In genomic region chr12:122834921-122835692, GRCh38 we compare ENCODE assay signal across 7 cellular contexts. TPM values are rescaled to one million over a fixed set of nuclear protein-coding genes. Genes with fewer than 3 reads are reported as not detected.
A peak's percentile ranks its signal among the peaks of the same experiment; 100 is the strongest.
DNase-seq lines count a peak whose midpoint lies in the region; ATAC-seq lines count a peak whose summit lies in the region.

Gene HIP1R (plus strand): TSS chr12:122835457. CDS start chr12:122835551, 94 bp downstream.

- POLR2A ChIA-PET in activated CD8-positive, alpha-beta T cell treated with anti-CD3 and anti-CD28 coated beads, Interleukin-2, amount 10 ng/mL, durations not matched to agents 7 days and 5 days (lab: Charles Lee): interaction anchor here (0.6 to 1.9 kb wide), 3 partner anchors 13 to 140 kb away, joined by 3 to 7 read pairs (median 3); partner anchors contain the start of gene OGFOD2

- peaks cover 11% of the 10 kb centered on the region for H3K27me3 Mint-ChIP-seq in activated CD8-positive, alpha-beta T cell treated with anti-CD3 and anti-CD28 coated beads, Interleukin-2, amount 10 ng/mL, durations not matched to agents 7 days and 5 days (ENCODE audit: low read depth)
- peaks cover 5 to 11% of the 10 kb centered on the region in 2 donors for H3K27me3 Mint-ChIP-seq in effector memory CD8-positive, alpha-beta T cell

- H3K27ac Mint-ChIP-seq in activated CD8-positive, alpha-beta T cell treated with anti-CD3 and anti-CD28 coated beads, Interleukin-2, amount 10 ng/mL, durations not matched to agents 7 days and 5 days: peak within 1 kb of the TSS; percentile 93
- H3K27ac Mint-ChIP-seq in effector memory CD8-positive, alpha-beta T cell: peak within 1 kb of the TSS; percentile 94 to 95

- H3K4me3 Mint-ChIP-seq in activated CD8-positive, alpha-beta T cell treated with anti-CD3 and anti-CD28 coated beads, Interleukin-2, amount 10 ng/mL, durations not matched to agents 7 days and 5 days: peak within 1 kb of the TSS; percentile 95
- peak within 1 kb of the TSS; percentile 94 to 95 for H3K4me3 Mint-ChIP-seq in effector memory CD8-positive, alpha-beta T cell

- peaks cover 3% of the 10 kb centered on the region for H3K36me3 Mint-ChIP-seq in activated CD8-positive, alpha-beta T cell treated with anti-CD3 and anti-CD28 coated beads, Interleukin-2, amount 10 ng/mL, durations not matched to agents 7 days and 5 days (ENCODE audit: low read depth)
- peaks cover 15% of the 10 kb centered on the region for H3K36me3 Mint-ChIP-seq in effector memory CD8-positive, alpha-beta T cell (ENCODE audit: insufficient read depth)

- DNase-seq in activated CD8-positive, alpha-beta T cell treated with anti-CD3 and anti-CD28 coated beads, Interleukin-2, amount 10 ng/mL, durations not matched to agents 7 days and 5 days: peak; percentile 63
- peak; percentile 27 to 43 (median 31) for DNase-seq in effector memory CD8-positive, alpha-beta T cell
- DNase-seq in midbrain (lab: John Stamatoyannopoulos, UW): peak; percentile 83
- peak; percentile 41 to 50 for DNase-seq in stimulated activated CD8-positive, alpha-beta memory T cell treated with anti-CD3 and anti-CD28 coated beads, Interleukin-2, amount 100 ng/mL, for 48 hours (ENCODE audit: low read depth in 2 of 2)
- DNase-seq in hepatic stellate cell (ENCODE audit: low spot score): no peak

- CTCF ChIA-PET in activated CD8-positive, alpha-beta T cell treated with anti-CD3 and anti-CD28 coated beads, Interleukin-2, amount 10 ng/mL, durations not matched to agents 7 days and 5 days (lab: Charles Lee): interaction anchor here (0.7 to 3.5 kb wide), 8 partner anchors 16 to 401 kb away, joined by 3 to 25 read pairs (median 4); no protein-coding TSS in a partner anchor

- peaks cover 32% of the 10 kb centered on the region for H3K4me1 Mint-ChIP-seq in activated CD8-positive, alpha-beta T cell treated with anti-CD3 and anti-CD28 coated beads, Interleukin-2, amount 10 ng/mL, durations not matched to agents 7 days and 5 days (ENCODE audit: low read depth)
- peaks cover 29 to 36% of the 10 kb centered on the region in 2 donors for H3K4me1 Mint-ChIP-seq in effector memory CD8-positive, alpha-beta T cell (ENCODE audit: low read depth in 2 of 2)

- peak; percentile 29 for ATAC-seq in GM18907 (IDR thresholded peaks at IDR 0.05; ENCODE audit: unreplicated experiment)
- ATAC-seq in activated CD8-positive, alpha-beta T cell treated with anti-CD3 and anti-CD28 coated beads, Interleukin-2, amount 10 ng/mL, durations not matched to agents 7 days and 5 days: peak; percentile 61
- peak; percentile 52 for ATAC-seq in effector memory CD8-positive, alpha-beta T cell (replicated peaks)

- no peaks in the 10 kb centered on the region for H3K9me3 Mint-ChIP-seq in activated CD8-positive, alpha-beta T cell treated with anti-CD3 and anti-CD28 coated beads, Interleukin-2, amount 10 ng/mL, durations not matched to agents 7 days and 5 days (ENCODE audit: insufficient read depth)
- H3K9me3 Mint-ChIP-seq in effector memory CD8-positive, alpha-beta T cell: no peaks in the 10 kb centered on the region

- H3K36me3 ChIP-seq in KOPT-K1 (ENCODE audit: insufficient read depth, low read length): peaks cover 11% of the 10 kb centered on the region; the same call in 1 of the 2 replicates

- no peaks in the 10 kb centered on the region for H3K9me3 ChIP-seq in KOPT-K1 (ENCODE audit: insufficient read depth, low read length, poor library complexity, severe bottlenecking)

- peak within 1 kb of the TSS; percentile 65 for H3K27ac ChIP-seq in KOPT-K1 (ENCODE audit: low read depth, low read length, poor library complexity, severe bottlenecking)

RNA-seq across cellular contexts. Expression of gene HIP1R, which starts in this region (rescaled TPM):
- 10 to 100 TPM; 36.2 to 37.4 TPM for total RNA-seq in activated CD8-positive, alpha-beta T cell treated with anti-CD3 and anti-CD28 coated beads, Interleukin-2, amount 10 ng/mL, durations not matched to agents 7 days and 5 days
